Comparison of ENCODE assay signal across 9 cellular contexts in the genomic region with DNA sequence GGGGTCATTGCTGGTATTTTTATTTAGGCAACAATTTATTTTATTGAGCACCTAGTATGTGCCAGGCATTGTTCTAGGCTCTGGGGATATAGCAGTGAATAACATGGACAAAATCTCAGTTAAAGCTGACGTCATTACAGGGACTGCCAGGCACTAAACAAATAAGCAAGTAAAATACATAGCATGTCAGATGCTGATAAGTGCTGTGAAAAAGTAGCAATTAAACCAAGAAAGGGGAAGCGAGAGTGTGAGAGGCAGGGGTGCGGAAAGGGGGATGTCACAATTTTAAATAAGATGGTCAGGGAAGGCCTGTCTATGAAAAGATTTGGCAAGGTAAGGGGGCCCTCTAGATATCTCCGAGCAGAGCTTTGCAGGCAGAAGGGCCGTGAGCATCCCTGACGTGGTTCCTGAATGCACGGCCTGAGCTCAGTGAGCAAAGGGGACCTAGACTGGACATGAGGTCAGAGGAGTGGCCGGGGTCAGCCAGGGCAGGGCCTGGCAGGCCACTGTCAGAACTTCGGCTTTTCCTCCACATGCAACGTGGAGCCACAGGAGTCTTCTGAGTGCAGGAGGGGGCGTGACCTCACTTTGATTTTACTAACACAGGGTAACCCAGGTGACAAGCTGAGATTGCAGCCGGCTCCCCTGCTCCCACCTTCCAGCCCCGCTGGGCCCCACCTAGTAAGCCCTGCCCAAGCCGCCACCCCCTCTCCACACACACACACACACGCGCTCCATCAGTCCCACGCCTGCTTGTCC. TPM values are rescaled to one million over a fixed set of nuclear protein-coding genes. Genes with fewer than 3 reads are reported as not detected.
DNase-seq lines count a peak whose midpoint lies in the region; ATAC-seq, FAIRE-seq and TF ChIP-seq lines count a peak whose summit lies in the region.
"Had no signal": no experiment of that assay in that cellular context is flagged by ENCODE, and none has a peak within 500 bp of the region (broad histone marks: within the 10 kb centered on the region; RNA-seq: fewer than 3 reads in every experiment).

No MANE protein-coding gene starts in this region.

- WGBS in K562 (ENCODE audit: insufficient coverage, low coverage, missing lambda C conversion rate) = 3% methylated on average over 11 of the region's 17 CpGs

- POLR2A ChIA-PET in K562 (lab: Yijun Ruan, JAX) = no interaction called here
- POLR2A ChIA-PET in CD8-positive, alpha-beta memory T cell (lab: Charles Lee) = no interaction called here

- H3K4me3 ChIP-seq in K562 = no peak overlapping the region
- no peak overlapping the region for H3K4me3 ChIP-seq in CD8-positive, alpha-beta memory T cell (ENCODE audit: low read length)

- no peaks in the 10 kb centered on the region for H3K79me2 ChIP-seq in K562 (ENCODE audit: control insufficient read depth, insufficient read depth, low read length)

- no peaks in the 10 kb centered on the region for H3K4me1 Mint-ChIP-seq in activated naive CD4-positive, alpha-beta T cell treated with anti-CD3 and anti-CD28 coated beads, Interleukin-2, amount 10 ng/mL, durations not matched to agents 7 days and 5 days
- H3K4me1 Mint-ChIP-seq in CD8-positive, alpha-beta memory T cell = peaks cover 0 to 1% (median 0%) of the 10 kb centered on the region in 3 donors

- no peak for TF ChIP-seq CTCF in GM10266 (IDR thresholded peaks at IDR 0.05; ENCODE audit: control insufficient read depth, insufficient read depth, low read depth, missing control alignments)
- no peak for TF ChIP-seq CTCF in K562 (IDR thresholded peaks at IDR 0.05 in 2 of 3, conservative IDR thresholded peaks at IDR 0.05 in 1 of 3; ENCODE audit: insufficient read depth in 2 of 3, low read depth in 1 of 3, low read length in 3 of 3)

- H3K27ac Mint-ChIP-seq in activated naive CD4-positive, alpha-beta T cell treated with anti-CD3 and anti-CD28 coated beads, Interleukin-2, amount 10 ng/mL, durations not matched to agents 7 days and 5 days = no peak overlapping the region
- no peak overlapping the region for H3K27ac Mint-ChIP-seq in CD8-positive, alpha-beta memory T cell
- H3K27ac Mint-ChIP-seq: T-helper 2 cell treated with Interferon-gamma antibody and Interleukin-4, amounts not matched to agents 5 μg/mL and 100 μg/mL, for 36 hours had no signal

- no peak for FAIRE-seq in K562 (lab: Jason Lieb, UNC)

- no peak overlapping the region for H3K9ac ChIP-seq in K562 (ENCODE audit: insufficient read depth in 1 of 2, low read depth in 2 of 2, low read length in 2 of 2)

- no peaks in the 10 kb centered on the region for H3K36me3 Mint-ChIP-seq in activated naive CD4-positive, alpha-beta T cell treated with anti-CD3 and anti-CD28 coated beads, Interleukin-2, amount 10 ng/mL, durations not matched to agents 7 days and 5 days
- H3K36me3 Mint-ChIP-seq in CD8-positive, alpha-beta memory T cell = no peaks in the 10 kb centered on the region

- no peaks in the 10 kb centered on the region for H3K4me1 ChIP-seq in K562 (replicated peaks in 1 of 2; ENCODE audit: control insufficient read depth in 2 of 2, insufficient read depth in 2 of 2, low read length in 2 of 2)
- no peaks in the 10 kb centered on the region for H3K4me1 ChIP-seq in CD8-positive, alpha-beta memory T cell (ENCODE audit: insufficient read depth, low read length)

- TF ChIP-seq POLR2A in K562 (conservative IDR thresholded peaks at IDR 0.05) = no peak

- no peaks in the 10 kb centered on the region for H3K9me1 ChIP-seq in K562 (ENCODE audit: control insufficient read depth, insufficient read depth, low read length)

- no peaks in the 10 kb centered on the region for H4K20me1 ChIP-seq in K562 (replicated peaks; ENCODE audit: control insufficient read depth, insufficient read depth, low read length)

- TF ChIP-seq EP300 in K562 (IDR thresholded peaks at IDR 0.05; ENCODE audit: low read length) = no peak

- no peak overlapping the region for H2AFZ ChIP-seq in K562 (ENCODE audit: low read depth, low read length)

- peaks cover 43% of the 10 kb centered on the region for H3K27me3 Mint-ChIP-seq in activated naive CD4-positive, alpha-beta T cell treated with anti-CD3 and anti-CD28 coated beads, Interleukin-2, amount 10 ng/mL, durations not matched to agents 7 days and 5 days
- peaks cover 20 to 47% of the 10 kb centered on the region in 2 donors for H3K27me3 Mint-ChIP-seq in CD8-positive, alpha-beta memory T cell

- H3K36me3 ChIP-seq in K562 (ENCODE audit: control insufficient read depth, insufficient read depth, low read length) = no peaks in the 10 kb centered on the region
- H3K36me3 ChIP-seq in CD8-positive, alpha-beta memory T cell (ENCODE audit: insufficient read depth, low read length) = no peaks in the 10 kb centered on the region

- peak; percentile 66 for ATAC-seq in GM21529 (IDR thresholded peaks at IDR 0.05; ENCODE audit: unreplicated experiment)
- peak; percentile 30 for ATAC-seq in HG03520 (IDR thresholded peaks at IDR 0.05; ENCODE audit: unreplicated experiment)
- no peak for ATAC-seq in K562

- TF ChIP-seq RAD21 in K562 (CRISPR knock-in tag; conservative IDR thresholded peaks at IDR 0.05 in 1 of 2, IDR thresholded peaks at IDR 0.05 in 1 of 2) = no peak

- no peak overlapping the region for H3K27ac ChIP-seq in K562 (ENCODE audit: extremely low read depth, low read depth, low read length)
- H3K27ac ChIP-seq in CD8-positive, alpha-beta memory T cell (ENCODE audit: low read depth, low read length) = no peak overlapping the region

- intact Hi-C loops in K562 (cut with micrococcal nuclease) = no loop called here

- H3K27me3 ChIP-seq in K562 (ENCODE audit: control insufficient read depth in 2 of 2, insufficient read depth in 2 of 2, low read length in 2 of 2) = no peaks in the 10 kb centered on the region
- H3K27me3 ChIP-seq in CD8-positive, alpha-beta memory T cell (ENCODE audit: insufficient read depth, low read length, poor library complexity, severe bottlenecking) = no peaks in the 10 kb centered on the region

- CTCF ChIA-PET in K562 (lab: Yijun Ruan, JAX; ENCODE audit: low intra/inter-chr PET ratio) = no interaction called here
- CTCF ChIA-PET in activated naive CD4-positive, alpha-beta T cell treated with anti-CD3 and anti-CD28 coated beads, Interleukin-2, amount 10 ng/mL, durations not matched to agents 7 days and 5 days (lab: Charles Lee) = interaction anchor here (0.6 kb wide), 1 partner anchor 444 kb away, joined by 3 read pairs; no protein-coding TSS in a partner anchor
- CTCF ChIA-PET in CD8-positive, alpha-beta memory T cell (lab: Charles Lee) = no interaction called here

- no peaks in the 10 kb centered on the region for H3K9me3 Mint-ChIP-seq in activated naive CD4-positive, alpha-beta T cell treated with anti-CD3 and anti-CD28 coated beads, Interleukin-2, amount 10 ng/mL, durations not matched to agents 7 days and 5 days
- H3K9me3 Mint-ChIP-seq in CD8-positive, alpha-beta memory T cell = peaks cover 0 to 4% (median 0%) of the 10 kb centered on the region in 5 donors
- H3K9me3 Mint-ChIP-seq: T-helper 2 cell treated with Interferon-gamma antibody and Interleukin-4, amounts not matched to agents 5 μg/mL and 100 μg/mL, for 36 hours had no signal

- no TSS peak for BruUV-seq in K562 (replicated peaks; lab: Mats Ljungman, UMichigan)

- H3K9me3 ChIP-seq in K562 (replicated peaks; ENCODE audit: control insufficient read depth, insufficient read depth, low read depth, low read length) = no peaks in the 10 kb centered on the region
- H3K9me3 ChIP-seq in CD8-positive, alpha-beta memory T cell (ENCODE audit: low read length) = no peaks in the 10 kb centered on the region

- H3K4me2 ChIP-seq in K562 (ENCODE audit: insufficient read depth, low read length) = no peak overlapping the region

- in situ Hi-C loops in K562 (cut with MboI) = no loop called here

- peak; percentile 53 for DNase-seq in GM10266 (ENCODE audit: extremely low spot score)
- DNase-seq in K562 (ENCODE audit: extremely low read depth in 1 of 4, low spot score in 3 of 4) = no peak
- DNase-seq in activated CD4-positive, alpha-beta T cell treated with anti-CD3 and anti-CD28 coated beads for 1 hour = no peak
- DNase-seq in activated naive CD4-positive, alpha-beta T cell treated with anti-CD3 and anti-CD28 coated beads, Interleukin-2, amount 10 ng/mL, durations not matched to agents 7 days and 5 days = no peak
- DNase-seq in CD8-positive, alpha-beta memory T cell = no peak
- DNase-seq in HCEC 1CT = no peak

- H3K4me3 Mint-ChIP-seq in activated naive CD4-positive, alpha-beta T cell treated with anti-CD3 and anti-CD28 coated beads, Interleukin-2, amount 10 ng/mL, durations not matched to agents 7 days and 5 days = no peak overlapping the region
- no peak overlapping the region for H3K4me3 Mint-ChIP-seq in CD8-positive, alpha-beta memory T cell
- H3K4me3 Mint-ChIP-seq: T-helper 2 cell treated with Interferon-gamma antibody and Interleukin-4, amounts not matched to agents 5 μg/mL and 100 μg/mL, for 36 hours had no signal

TF ChIP-seq in K562, 482 proteins besides CTCF, POLR2A, EP300 and RAD21 (continues in another document):
- TF ChIP-seq ZNF551 (CRISPR knock-in tag; IDR thresholded peaks at IDR 0.05) (no peak), ATF7 (IDR thresholded peaks at IDR 0.05) (peak; percentile 41; the same call in 1 of the 2 replicates), BRCA1 (IDR thresholded peaks at IDR 0.05) (no peak), BRCA1 (CRISPR knock-in tag; IDR thresholded peaks at IDR 0.05) (no peak), PTTG1 (tag; IDR thresholded peaks at IDR 0.05; ENCODE audit: low read depth) (no peak)

RNA-seq across cellular contexts. Expression of gene SIRPA, which starts 24.2 kb away (rescaled TPM):
- total RNA-seq in K562 (2011; cell fraction: chromatin; rRNA removed; ENCODE audit: low replicate concordance) = 0.25 TPM in 1 of 2 replicates, not detected in the other
- total RNA-seq in K562 (2011; cell fraction: nucleolus; rRNA removed) = 0.17 TPM in 1 of 2 replicates, not detected in the other
- 0.15 and 0.23 TPM in 2 replicates for total RNA-seq in K562 (2011; cell fraction: nucleoplasm; rRNA removed)
- total RNA-seq in K562 (2014; rRNA removed) (0.04 TPM in 1 of 2 replicates, not detected in the other), K562 (2014; rRNA removed; fragmentation: Illumina TruSeq; extraction: Trizol) (0.10 and 0.11 TPM in 2 replicates), K562 (2015; rRNA removed; fragmentation: Illumina TruSeq; extraction: Trizol) (0.23 and 0.25 TPM in 2 replicates), K562 (2021) (0.40 and 0.56 TPM in 2 replicates)
- polyA plus RNA-seq in K562 (2011; rRNA removed) (0.08 and 4.4 TPM in 2 replicates), K562 (2014; fragmentation: Illumina TruSeq; extraction: Trizol) (0.25 and 0.28 TPM in 2 replicates), K562 (2014; fragmentation: Nextera tagmentation; extraction: Ambion mirVana) (under 1 TPM in 1 of 2 experiments, not detected in 1; 0.01 TPM), K562 (2014; rRNA removed) (0.08 and 0.09 TPM in 2 replicates)
- polyA plus RNA-seq in K562 (2011; cell fraction: cytosol; rRNA removed) = 0.18 and 3.1 TPM in 2 replicates
- polyA plus RNA-seq in K562 (2011; cell fraction: nucleus; rRNA removed) = 0.30 and 7.5 TPM in 2 replicates
- polyA plus RNA-seq in K562 (2012) = 0.20 and 0.35 TPM in 2 replicates
- polyA minus RNA-seq in K562 (2011; rRNA and poly(A)+ RNA removed) = 2.1 TPM in 1 of 2 replicates, not detected in the other
- polyA minus RNA-seq in K562 (2011; cell fraction: cytosol; rRNA and poly(A)+ RNA removed) = 4.7 TPM in 1 of 2 replicates, not detected in the other
- polyA minus RNA-seq in K562 (2011; cell fraction: nucleus; rRNA and poly(A)+ RNA removed) = 0.13 and 3.8 TPM in 2 replicates
- under 1 TPM; 0.53 to 0.66 TPM for total RNA-seq in CD8-positive, alpha-beta memory T cell
- not detected for polyA plus RNA-seq in CD8-positive, alpha-beta memory T cell
